In genomic region chr17:76997981-76998531, GRCh38 we compare ENCODE assay signal across 7 cellular contexts.
DNase-seq lines count a peak whose midpoint lies in the region; ATAC-seq, FAIRE-seq and TF ChIP-seq lines count a peak whose summit lies in the region.

No MANE protein-coding gene starts in this region.

- DNase-seq in NOMO-1 treated with DMSO at 0.1 percent for 48 hours (lab: John Stamatoyannopoulos, UW; ENCODE audit: unreplicated experiment) (peak; percentile 35), NCI-H510A treated with DMSO at 0.1 percent for 48 hours (lab: John Stamatoyannopoulos, UW) (no peak), SKM-1 treated with dmso at 0.1 percent for 144 hours (lab: John Stamatoyannopoulos, UW; ENCODE audit: unreplicated experiment) (no peak), H54 (ENCODE audit: insufficient read length, low spot score) (no peak)
- DNase-seq in activated naive CD4-positive, alpha-beta T cell treated with anti-CD3 and anti-CD28 coated beads for 36 hours = peak; percentile 85

- intact Hi-C loops in activated naive CD4-positive, alpha-beta T cell treated with anti-CD3 and anti-CD28 coated beads for 36 hours (cut with micrococcal nuclease) = loop anchor here (1.0 to 5.0 kb wide), 4 partner anchors 29 to 261 kb away; partner anchors contain the start of genes MFSD11, SEC14L1 and SRSF2

- no peaks in the 10 kb centered on the region for H3K27me3 Mint-ChIP-seq in activated naive CD4-positive, alpha-beta T cell treated with anti-CD3 and anti-CD28 coated beads for 36 hours (ENCODE audit: low read depth)
- H3K27me3 Mint-ChIP-seq in stimulated activated memory B cell treated with anti-CD40 and anti-IgM and Interleukin-4, amounts not matched to agents 10 μg/mL and 1 μg/mL and 100 μg/mL, for 72 hours = peaks cover 64% of the 10 kb centered on the region

- ATAC-seq in GM21447 (IDR thresholded peaks at IDR 0.05; ENCODE audit: unreplicated experiment) = peak; percentile 78
- ATAC-seq in stimulated activated memory B cell treated with anti-CD40 and anti-IgM and Interleukin-4, amounts not matched to agents 10 μg/mL and 1 μg/mL and 100 μg/mL, for 72 hours = peak; percentile 95

- no peaks in the 10 kb centered on the region for H3K9me3 Mint-ChIP-seq in activated naive CD4-positive, alpha-beta T cell treated with anti-CD3 and anti-CD28 coated beads for 36 hours
- no peaks in the 10 kb centered on the region for H3K9me3 Mint-ChIP-seq in stimulated activated memory B cell treated with anti-CD40 and anti-IgM and Interleukin-4, amounts not matched to agents 10 μg/mL and 1 μg/mL and 100 μg/mL, for 72 hours

- FAIRE-seq in H54 (lab: Jason Lieb, UNC) = no peak

- TF ChIP-seq POLR2A in H54 (IDR thresholded peaks at IDR 0.05; ENCODE audit: low read depth, low read length) = no peak

- H3K4me1 Mint-ChIP-seq in activated naive CD4-positive, alpha-beta T cell treated with anti-CD3 and anti-CD28 coated beads for 36 hours (ENCODE audit: low read depth) = peaks cover 55% of the 10 kb centered on the region
- H3K4me1 Mint-ChIP-seq in stimulated activated memory B cell treated with anti-CD40 and anti-IgM and Interleukin-4, amounts not matched to agents 10 μg/mL and 1 μg/mL and 100 μg/mL, for 72 hours = peaks cover 24% of the 10 kb centered on the region

- peak overlapping the region; percentile 78 for H3K27ac Mint-ChIP-seq in activated naive CD4-positive, alpha-beta T cell treated with anti-CD3 and anti-CD28 coated beads for 36 hours
- peak overlapping the region; percentile 83 for H3K27ac Mint-ChIP-seq in stimulated activated memory B cell treated with anti-CD40 and anti-IgM and Interleukin-4, amounts not matched to agents 10 μg/mL and 1 μg/mL and 100 μg/mL, for 72 hours

- peak overlapping the region; percentile 45 for H3K4me3 Mint-ChIP-seq in activated naive CD4-positive, alpha-beta T cell treated with anti-CD3 and anti-CD28 coated beads for 36 hours
- H3K4me3 Mint-ChIP-seq in stimulated activated memory B cell treated with anti-CD40 and anti-IgM and Interleukin-4, amounts not matched to agents 10 μg/mL and 1 μg/mL and 100 μg/mL, for 72 hours = peak overlapping the region; percentile 51

- CTCF ChIA-PET in activated naive CD4-positive, alpha-beta T cell treated with anti-CD3 and anti-CD28 coated beads for 36 hours (lab: Charles Lee) = no interaction called here

- no peaks in the 10 kb centered on the region for H3K36me3 Mint-ChIP-seq in activated naive CD4-positive, alpha-beta T cell treated with anti-CD3 and anti-CD28 coated beads for 36 hours (ENCODE audit: low read depth)
- no peaks in the 10 kb centered on the region for H3K36me3 Mint-ChIP-seq in stimulated activated memory B cell treated with anti-CD40 and anti-IgM and Interleukin-4, amounts not matched to agents 10 μg/mL and 1 μg/mL and 100 μg/mL, for 72 hours

Comparison
In these comparisons a context has a peak if more than half of its experiments do, and no peak if none do; other contexts are left out.
1. DNase-seq: peak in NOMO-1 treated with DMSO at 0.1 percent for 48 hours (single experiment) and activated naive CD4-positive, alpha-beta T cell treated with anti-CD3 and anti-CD28 coated beads for 36 hours (single experiment); none in NCI-H510A treated with DMSO at 0.1 percent for 48 hours (single experiment), SKM-1 treated with dmso at 0.1 percent for 144 hours (single experiment) and H54 (single experiment).